10 cellular contexts compared by ENCODE assay signal in genomic region chr3:150528359-150528797, GRCh38. TPM values are rescaled to one million over a fixed set of nuclear protein-coding genes. Genes with fewer than 3 reads are reported as not detected.
DNase-seq lines count a peak whose midpoint lies in the region; ATAC-seq and TF ChIP-seq lines count a peak whose summit lies in the region.
"Had no signal": no experiment of that assay in that cellular context is flagged by ENCODE, and none has a peak within 500 bp of the region (broad histone marks: within the 10 kb centered on the region; RNA-seq: fewer than 3 reads in every experiment).

No MANE protein-coding gene starts in this region.

- no peaks in the 10 kb centered on the region for H3K4me1 ChIP-seq in CD4-positive, CD25-positive, alpha-beta regulatory T cell (ENCODE audit: control insufficient read depth, insufficient read depth, low read length, poor library complexity, severe bottlenecking)
- H3K4me1 ChIP-seq in HUES48 (ENCODE audit: control insufficient read depth, insufficient read depth, low read length) (peaks cover 22% of the 10 kb centered on the region), liver (ENCODE audit: control insufficient read depth in 4 of 4, insufficient read depth in 4 of 4, low read length in 3 of 4) (no peaks in the 10 kb centered on the region)

- H3K9me3 ChIP-seq in CD4-positive, CD25-positive, alpha-beta regulatory T cell (ENCODE audit: control insufficient read depth in 2 of 2, low read length in 2 of 2) = no peaks in the 10 kb centered on the region
- no peaks in the 10 kb centered on the region for H3K9me3 ChIP-seq in HUES48 (ENCODE audit: control insufficient read depth, insufficient read depth, low read length)
- no peaks in the 10 kb centered on the region for H3K9me3 ChIP-seq in liver (ENCODE audit: control insufficient read depth in 4 of 4, low read length in 3 of 4)

- no peaks in the 10 kb centered on the region for H3K9me3 Mint-ChIP-seq in CD4-positive, CD25-positive, alpha-beta regulatory T cell
- H3K9me3 Mint-ChIP-seq: central memory CD8-positive, alpha-beta T cell had no signal

- H3K27ac ChIP-seq in CD4-positive, CD25-positive, alpha-beta regulatory T cell (ENCODE audit: insufficient read depth, low read length, poor library complexity, severe bottlenecking) = no peak overlapping the region
- H3K27ac ChIP-seq in HUES48 (ENCODE audit: low read depth, low read length) (peak overlapping the region; percentile 55), liver (ENCODE audit: low read depth in 1 of 2, low read length in 2 of 2) (no peak overlapping the region)

- WGBS in liver = 12% methylated on average over 2 of the region's 2 CpGs

- peak in 2 of 3 donors; percentile 27 to 56 for DNase-seq in CD4-positive, CD25-positive, alpha-beta regulatory T cell
- peak; percentile 31 for DNase-seq in amniotic epithelial cell (ENCODE audit: low read depth)
- no peak for DNase-seq in cerebellar nuclear complex (lab: John Stamatoyannopoulos, UW)
- DNase-seq in NCI-H2081 treated with DMSO at 0.1 percent for 48 hours (lab: John Stamatoyannopoulos, UW) = no peak
- no peak for DNase-seq in activated CD8-positive, alpha-beta memory T cell treated with anti-CD3 and anti-CD28 coated beads for 24 hours
- DNase-seq: nucleus accumbens had no signal

- H3K27ac Mint-ChIP-seq in CD4-positive, CD25-positive, alpha-beta regulatory T cell = no peak overlapping the region

- peaks cover 4% of the 10 kb centered on the region for H3K27me3 Mint-ChIP-seq in CD4-positive, CD25-positive, alpha-beta regulatory T cell

- peaks cover 2 to 7% (median 4%) of the 10 kb centered on the region in 4 donors for H3K4me1 Mint-ChIP-seq in CD4-positive, CD25-positive, alpha-beta regulatory T cell
- H3K4me1 Mint-ChIP-seq: central memory CD8-positive, alpha-beta T cell had no signal

- H3K4me3 Mint-ChIP-seq in CD4-positive, CD25-positive, alpha-beta regulatory T cell = no peak overlapping the region
- H3K4me3 Mint-ChIP-seq: central memory CD8-positive, alpha-beta T cell had no signal

- H3K36me3 Mint-ChIP-seq in CD4-positive, CD25-positive, alpha-beta regulatory T cell = no peaks in the 10 kb centered on the region

- no peak overlapping the region for H3K4me3 ChIP-seq in CD4-positive, CD25-positive, alpha-beta regulatory T cell (ENCODE audit: low read depth, low read length)
- peak overlapping the region; percentile 43; the same call in 1 of the 2 replicates for H3K4me3 ChIP-seq in HUES48 (ENCODE audit: low read depth, low read length)
- no peak overlapping the region for H3K4me3 ChIP-seq in liver (ENCODE audit: low read depth in 1 of 3, low read length in 3 of 3)

- H3K27me3 ChIP-seq in CD4-positive, CD25-positive, alpha-beta regulatory T cell (ENCODE audit: control insufficient read depth, insufficient read depth, low read length) = no peaks in the 10 kb centered on the region
- H3K27me3 ChIP-seq in HUES48 (ENCODE audit: control insufficient read depth, insufficient read depth, low read length) = no peaks in the 10 kb centered on the region
- no peaks in the 10 kb centered on the region for H3K27me3 ChIP-seq in liver (ENCODE audit: control insufficient read depth in 4 of 4, insufficient read depth in 4 of 4, low read length in 3 of 4)

- ATAC-seq in CD4-positive, CD25-positive, alpha-beta regulatory T cell (ENCODE audit: low read depth in 2 of 2) = no peak
- ATAC-seq in HG03196 (IDR thresholded peaks at IDR 0.05; ENCODE audit: unreplicated experiment) = no peak

- peak; percentile 30 for TF ChIP-seq CTCF in liver (IDR thresholded peaks at IDR 0.05; ENCODE audit: low read depth, low read length, missing input control)

- H3K36me3 ChIP-seq in CD4-positive, CD25-positive, alpha-beta regulatory T cell (ENCODE audit: control insufficient read depth, insufficient read depth, low read length) = no peaks in the 10 kb centered on the region
- H3K36me3 ChIP-seq in HUES48 (ENCODE audit: control insufficient read depth, insufficient read depth, low read length) = no peaks in the 10 kb centered on the region
- H3K36me3 ChIP-seq in liver (ENCODE audit: control insufficient read depth in 4 of 4, insufficient read depth in 3 of 4, low read depth in 1 of 4, low read length in 3 of 4) = no peaks in the 10 kb centered on the region

- peak; percentile 59 to 62 for TF ChIP-seq RAD21 in liver (IDR thresholded peaks at IDR 0.05)

- H3K9ac ChIP-seq in HUES48 (ENCODE audit: low read depth, low read length) (no peak overlapping the region), liver (ENCODE audit: low read depth in 1 of 2, low read length in 2 of 2) (no peak overlapping the region)

TF ChIP-seq in liver, 16 proteins besides CTCF, POLR2A, EP300 and RAD21:
- TF ChIP-seq NR2F2 (IDR thresholded peaks at IDR 0.05) (no peak), ATF3 (IDR thresholded peaks at IDR 0.05) (no peak), RXRA (IDR thresholded peaks at IDR 0.05) (no peak), REST (IDR thresholded peaks at IDR 0.05) (no peak), JUND (IDR thresholded peaks at IDR 0.05) (no peak), YY1 (IDR thresholded peaks at IDR 0.05) (no peak), MAX (IDR thresholded peaks at IDR 0.05) (no peak), EGR1 (IDR thresholded peaks at IDR 0.05; ENCODE audit: low read depth in 2 of 2) (no peak), TAF1 (conservative IDR thresholded peaks at IDR 0.05) (no peak), GABPA (IDR thresholded peaks at IDR 0.05 in 1 of 2, conservative IDR thresholded peaks at IDR 0.05 in 1 of 2) (no peak), HNF4G (IDR thresholded peaks at IDR 0.05) (no peak), FOXA2 (IDR thresholded peaks at IDR 0.05) (no peak), ZBTB33 (IDR thresholded peaks at IDR 0.05) (no peak), HNF4A (conservative IDR thresholded peaks at IDR 0.05) (no peak), FOXA1 (IDR thresholded peaks at IDR 0.05) (no peak), SP1 (IDR thresholded peaks at IDR 0.05) (no peak)

RNA-seq across cellular contexts. Expression of gene SERP1, which starts 17.9 kb away (rescaled TPM):
- 104 TPM for total RNA-seq in CD4-positive, CD25-positive, alpha-beta regulatory T cell
- 100 to 1,000 TPM; 133 to 160 (median 147) TPM for polyA plus RNA-seq in CD4-positive, CD25-positive, alpha-beta regulatory T cell
- 100 to 1,000 TPM; 116 to 254 TPM for total RNA-seq in liver
- polyA plus RNA-seq in liver = 100 to 1,000 TPM; 116 to 247 TPM

RNA-seq across cellular contexts. Expression of gene EIF2A, which starts 18.2 kb away (rescaled TPM):
- 94.4 TPM for total RNA-seq in CD4-positive, CD25-positive, alpha-beta regulatory T cell
- 10 to 100 TPM; 34.1 to 56.2 (median 45.2) TPM for polyA plus RNA-seq in CD4-positive, CD25-positive, alpha-beta regulatory T cell
- 100 to 1,000 TPM in 1 of 2 donors, 10 to 100 TPM in 1; 65.9 to 104 TPM for total RNA-seq in liver
- polyA plus RNA-seq in liver = 10 to 100 TPM; 23.6 to 28.5 TPM

Comparison
In these comparisons a context has a peak if more than half of its experiments do, and no peak if none do; other contexts are left out.
1. DNase-seq: peak in CD4-positive, CD25-positive, alpha-beta regulatory T cell (2 of 3) and amniotic epithelial cell (single experiment); none in cerebellar nuclear complex (0 of 2), NCI-H2081 treated with DMSO at 0.1 percent for 48 hours (single experiment) and activated CD8-positive, alpha-beta memory T cell treated with anti-CD3 and anti-CD28 coated beads for 24 hours (single experiment).